Comparison of ENCODE assay signal across 1 cellular context in the genomic region with DNA sequence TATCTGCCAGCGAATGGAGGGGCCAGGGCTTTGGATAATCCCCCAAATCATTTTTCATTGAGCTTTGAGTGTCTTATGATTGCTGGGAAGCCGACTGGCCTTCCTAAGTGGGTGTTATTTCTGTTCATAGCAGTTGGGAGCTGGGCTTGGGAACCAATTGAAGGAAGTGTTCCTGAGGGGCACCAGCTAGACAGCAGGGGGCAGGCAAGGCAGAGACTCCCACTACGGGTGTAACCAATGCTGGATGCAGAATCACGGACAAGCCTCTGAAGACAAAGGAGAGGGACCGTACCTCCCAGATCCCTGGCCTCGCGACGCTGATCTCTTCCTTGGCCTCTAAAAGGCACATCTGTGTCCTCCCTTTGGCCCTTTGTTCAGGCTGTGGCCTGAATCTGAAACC.
TF ChIP-seq lines count a peak whose summit lies in the region.

No MANE protein-coding gene starts in this region.

TF ChIP-seq in A549, 52 proteins besides CTCF, POLR2A, EP300 and RAD21 (continued from another document):
- TF ChIP-seq CBX2 (IDR thresholded peaks at IDR 0.05; ENCODE audit: borderline replicate concordance, low read depth), result no peak
